Comparison of ENCODE assay signal across 12 cellular contexts in the genomic region with DNA sequence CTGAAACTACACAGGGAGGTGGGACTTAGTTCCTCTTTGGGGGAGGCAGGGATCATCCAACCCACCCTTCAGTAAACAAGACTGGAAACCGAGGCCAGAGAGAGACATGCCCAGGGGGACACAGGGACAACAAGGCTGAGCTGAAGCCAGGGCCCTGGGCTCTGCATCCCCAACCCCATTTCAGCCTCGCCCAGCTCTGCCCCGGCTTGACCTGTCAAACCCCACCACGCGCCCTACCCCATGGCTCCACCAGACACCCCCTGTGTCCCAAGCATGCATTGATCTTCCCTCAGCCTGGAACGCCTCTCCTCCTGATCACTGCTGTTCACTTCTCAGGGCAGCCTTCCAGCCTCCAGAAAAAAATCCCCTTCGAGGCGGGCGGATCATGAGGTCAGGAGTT. TPM values are rescaled to one million over a fixed set of nuclear protein-coding genes. Genes with fewer than 3 reads are reported as not detected.
"Had no signal": no experiment of that assay in that cellular context is flagged by ENCODE, and none has a peak within 500 bp of the region (broad histone marks: within the 10 kb centered on the region; RNA-seq: fewer than 3 reads in every experiment).

No MANE protein-coding gene starts in this region.

- H3K9me3 Mint-ChIP-seq: activated CD4-positive, alpha-beta T cell treated with anti-CD3 and anti-CD28 coated beads, Interleukin-2, amount 10 ng/mL, durations not matched to agents 24 days and 14 days; dendritic cell treated with granulocyte-macrophage colony-stimulating factor and Interleukin-4, amounts not matched to agents 40 ng/mL and 50 ng/mL, for 4 days; stimulated activated memory B cell treated with anti-CD40 and anti-IgM and Interleukin-4, amounts not matched to agents 10 μg/mL and 1 μg/mL and 100 μg/mL, for 72 hours had no signal

- H3K9me3 ChIP-seq: gastroesophageal sphincter, thyroid gland had no signal

- H3K4me3 ChIP-seq: gastroesophageal sphincter, thyroid gland had no signal

- ATAC-seq: gastroesophageal sphincter; stimulated activated memory B cell treated with anti-CD40 and anti-IgM and Interleukin-4, amounts not matched to agents 10 μg/mL and 1 μg/mL and 100 μg/mL, for 72 hours had no signal

- H3K36me3 ChIP-seq: thyroid gland had no signal

- H3K27ac ChIP-seq: gastroesophageal sphincter, thyroid gland had no signal

- H3K27ac Mint-ChIP-seq: activated CD4-positive, alpha-beta T cell treated with anti-CD3 and anti-CD28 coated beads, Interleukin-2, amount 10 ng/mL, durations not matched to agents 24 days and 14 days; dendritic cell treated with granulocyte-macrophage colony-stimulating factor and Interleukin-4, amounts not matched to agents 40 ng/mL and 50 ng/mL, for 4 days; stimulated activated memory B cell treated with anti-CD40 and anti-IgM and Interleukin-4, amounts not matched to agents 10 μg/mL and 1 μg/mL and 100 μg/mL, for 72 hours had no signal

- H3K4me3 Mint-ChIP-seq: activated CD4-positive, alpha-beta T cell treated with anti-CD3 and anti-CD28 coated beads, Interleukin-2, amount 10 ng/mL, durations not matched to agents 24 days and 14 days; dendritic cell treated with granulocyte-macrophage colony-stimulating factor and Interleukin-4, amounts not matched to agents 40 ng/mL and 50 ng/mL, for 4 days; stimulated activated memory B cell treated with anti-CD40 and anti-IgM and Interleukin-4, amounts not matched to agents 10 μg/mL and 1 μg/mL and 100 μg/mL, for 72 hours had no signal

- DNase-seq: activated CD4-positive, alpha-beta T cell treated with anti-CD3 and anti-CD28 coated beads, Interleukin-2, amount 10 ng/mL, durations not matched to agents 24 days and 14 days; activated CD4-positive, CD25-positive, alpha-beta regulatory T cell; activated naive CD4-positive, alpha-beta T cell treated with anti-CD3 and anti-CD28 coated beads, Interleukin-2, amount 50 U/mL, for 16 hours; activated T-cell treated with anti-CD3 and anti-CD28 coated beads for 4 hours; naive B cell; posterior cingulate gyrus; stimulated activated CD4-positive, alpha-beta T cell treated with anti-CD3 and anti-CD28 coated beads, Interleukin-2, amount 100 ng/mL, for 48 hours; thyroid gland had no signal

RNA-seq across cellular contexts. Expression of a gene that starts 2.0 kb away (rescaled TPM):
- total RNA-seq: epithelial cell of proximal tubule had no signal
